1 cellular context compared by ENCODE assay signal in genomic region chr22:40044870-40045834, GRCh38.
TF ChIP-seq lines count a peak whose summit lies in the region.

No MANE protein-coding gene starts in this region.

TF ChIP-seq in HepG2, 621 proteins besides CTCF, POLR2A, EP300 and RAD21 (continued from another document and continues in another):
- no peak for TF ChIP-seq SIX4 (CRISPR knock-in tag; IDR thresholded peaks at IDR 0.05)
- no peak for TF ChIP-seq ZNF24 (IDR thresholded peaks at IDR 0.05)
- no peak for TF ChIP-seq U2AF1 (optimal IDR thresholded peaks at IDR 0.05; ENCODE audit: low read depth, low read length)
- no peak for TF ChIP-seq IRX3 (CRISPR knock-in tag; IDR thresholded peaks at IDR 0.05; ENCODE audit: borderline replicate concordance, low read depth)
- no peak for TF ChIP-seq RBM22 (optimal IDR thresholded peaks at IDR 0.05; ENCODE audit: low read length)
- no peak for TF ChIP-seq ZNF441 (CRISPR knock-in tag; IDR thresholded peaks at IDR 0.05; ENCODE audit: borderline replicate concordance)
- no peak for TF ChIP-seq KIAA2018 (CRISPR knock-in tag; IDR thresholded peaks at IDR 0.05; ENCODE audit: borderline replicate concordance)
- TF ChIP-seq CHD2 (IDR thresholded peaks at IDR 0.05; ENCODE audit: low read depth, low read length): no peak
- TF ChIP-seq ARNT2 (CRISPR knock-in tag; IDR thresholded peaks at IDR 0.05; ENCODE audit: low read depth): peak; percentile 15; the same call in 1 of the 2 replicates
- TF ChIP-seq ZNF12 (CRISPR knock-in tag; IDR thresholded peaks at IDR 0.05): no peak
- no peak for TF ChIP-seq ATF2 (CRISPR knock-in tag; IDR thresholded peaks at IDR 0.05)
- TF ChIP-seq ZNF574 (CRISPR knock-in tag; IDR thresholded peaks at IDR 0.05): no peak; the same call in none of the 2 replicates
- no peak for TF ChIP-seq NR3C1 (CRISPR knock-in tag; IDR thresholded peaks at IDR 0.05)
- TF ChIP-seq ZNF75D (CRISPR knock-in tag; IDR thresholded peaks at IDR 0.05; ENCODE audit: borderline replicate concordance): no peak
- no peak for TF ChIP-seq ZNF235 (CRISPR knock-in tag; IDR thresholded peaks at IDR 0.05; ENCODE audit: borderline replicate concordance)
- no peak for TF ChIP-seq GLI4 (CRISPR knock-in tag; IDR thresholded peaks at IDR 0.05; ENCODE audit: borderline replicate concordance)
- TF ChIP-seq CHCHD3 (CRISPR knock-in tag; IDR thresholded peaks at IDR 0.05): no peak
- TF ChIP-seq ZNF747 (CRISPR knock-in tag; IDR thresholded peaks at IDR 0.05; ENCODE audit: borderline replicate concordance): 0 out of 2 replicates have a peak, but pooled peaks have one; percentile 50
- TF ChIP-seq ZNF136 (CRISPR knock-in tag; IDR thresholded peaks at IDR 0.05; ENCODE audit: low read depth): no peak
- TF ChIP-seq JARID2 (CRISPR knock-in tag; IDR thresholded peaks at IDR 0.05; ENCODE audit: insufficient replicate concordance): no peak
- 0 out of 2 replicates have a peak, but pooled peaks have one; percentile 38 for TF ChIP-seq ARHGAP35 (CRISPR knock-in tag; IDR thresholded peaks at IDR 0.05; ENCODE audit: borderline replicate concordance)
- peak; percentile 67; the same call in 1 of the 2 replicates for TF ChIP-seq ZSCAN29 (CRISPR knock-in tag; conservative IDR thresholded peaks at IDR 0.05)
- TF ChIP-seq HNRNPL (IDR thresholded peaks at IDR 0.05; ENCODE audit: low read depth, low read length): no peak
- TF ChIP-seq HDAC6 (IDR thresholded peaks at IDR 0.05; ENCODE audit: low read depth, low read length): no peak
- no peak for TF ChIP-seq HOXA5 (CRISPR knock-in tag; IDR thresholded peaks at IDR 0.05)
- 0 out of 2 replicates have a peak, but pooled peaks have one; percentile 68 for TF ChIP-seq LBX2 (CRISPR knock-in tag; IDR thresholded peaks at IDR 0.05; ENCODE audit: borderline replicate concordance)
- TF ChIP-seq GATAD2A (CRISPR knock-in tag; IDR thresholded peaks at IDR 0.05): 0 out of 2 replicates have a peak, but pooled peaks have one; percentile 14
- TF ChIP-seq NR0B2 (CRISPR knock-in tag; IDR thresholded peaks at IDR 0.05): no peak
- TF ChIP-seq PCBP1 (IDR thresholded peaks at IDR 0.05; ENCODE audit: borderline replicate concordance, low read depth, low read length): no peak
- TF ChIP-seq ARNT (IDR thresholded peaks at IDR 0.05): no peak
- TF ChIP-seq HINFP (CRISPR knock-in tag; IDR thresholded peaks at IDR 0.05; ENCODE audit: low read depth): peak; percentile 83; the same call in 1 of the 2 replicates
- no peak for TF ChIP-seq ZNF180 (CRISPR knock-in tag; IDR thresholded peaks at IDR 0.05; ENCODE audit: borderline replicate concordance, low read depth)
- TF ChIP-seq JUND (CRISPR knock-in tag; IDR thresholded peaks at IDR 0.05): no peak
- TF ChIP-seq KMT2A (CRISPR knock-in tag; IDR thresholded peaks at IDR 0.05): peak; percentile 78
- no peak for TF ChIP-seq ZNF598 (CRISPR knock-in tag; IDR thresholded peaks at IDR 0.05; ENCODE audit: borderline replicate concordance)
- no peak for TF ChIP-seq PHF21A (CRISPR knock-in tag; IDR thresholded peaks at IDR 0.05)
- TF ChIP-seq ZNF784 (CRISPR knock-in tag; IDR thresholded peaks at IDR 0.05; ENCODE audit: borderline replicate concordance): 0 out of 2 replicates have a peak, but pooled peaks have one; percentile 38
- TF ChIP-seq ZMYM4 (CRISPR knock-in tag; IDR thresholded peaks at IDR 0.05): peak; percentile 39; the same call in 1 of the 2 replicates
- peak; percentile 85 for TF ChIP-seq ZNF687 (CRISPR knock-in tag; IDR thresholded peaks at IDR 0.05)
- TF ChIP-seq TERF1 (CRISPR knock-in tag; IDR thresholded peaks at IDR 0.05): no peak
- TF ChIP-seq ATF7 (IDR thresholded peaks at IDR 0.05): no peak
- no peak for TF ChIP-seq ATF7 (CRISPR knock-in tag; IDR thresholded peaks at IDR 0.05)
